8 cellular contexts compared by ENCODE assay signal in the genomic region with DNA sequence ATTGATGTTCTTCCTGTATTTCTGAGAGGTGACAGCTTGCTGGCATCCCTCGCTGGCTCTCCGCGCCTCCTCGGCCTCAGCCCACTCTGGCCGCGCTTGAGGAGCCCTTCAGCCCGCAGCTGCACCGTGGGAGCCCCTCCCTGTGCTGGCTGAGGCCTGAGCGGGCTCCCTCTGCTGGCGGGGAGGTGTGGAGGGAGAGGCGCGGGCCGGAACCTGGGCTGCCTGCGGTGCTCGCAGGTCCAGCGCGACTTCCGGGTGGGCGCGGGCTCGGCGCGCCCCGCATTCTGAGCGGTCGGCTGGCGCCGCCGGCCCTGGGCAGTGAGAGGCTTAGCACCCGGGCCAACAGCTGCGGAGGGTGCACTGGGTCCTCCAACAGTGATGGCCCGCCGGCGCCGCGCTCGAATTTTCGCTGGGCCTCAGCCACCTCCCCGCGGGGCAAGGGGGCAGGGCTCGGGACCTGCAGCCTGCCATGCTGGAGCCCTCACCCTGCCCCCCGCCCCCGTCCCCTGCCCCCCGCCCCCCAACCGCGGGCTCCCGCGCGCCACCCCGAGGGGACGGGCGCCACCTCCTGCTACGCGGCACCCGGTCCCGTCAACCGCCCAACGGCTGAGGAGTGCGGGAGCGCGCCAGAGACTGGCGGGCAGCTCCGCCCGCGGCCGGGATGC.
DNase-seq lines count a peak whose midpoint lies in the region; ATAC-seq, FAIRE-seq and TF ChIP-seq lines count a peak whose summit lies in the region.
"Not testable (repeated sequence)": the region's sequence is repeated elsewhere in the genome, so short reads cannot be mapped to it uniquely, and the experiment has no call there.

No MANE protein-coding gene starts in this region.

- not testable (repeated sequence) for H4K20me1 ChIP-seq in astrocyte (ENCODE audit: insufficient read depth, low read length); smooth muscle cell (ENCODE audit: low read depth)

- not testable (repeated sequence) for BruUV-seq in Calu3 (replicated peaks; lab: Mats Ljungman, UMichigan)

- ATAC-seq in T-helper 17 cell, result peak; percentile 66
- peak; percentile 30 to 59 for ATAC-seq in naive thymus-derived CD8-positive, alpha-beta T cell

- not testable (repeated sequence) for TF ChIP-seq POLR2A in esophagus muscularis mucosa (IDR thresholded peaks at IDR 0.05; ENCODE audit: low read depth)

- H3K9me3 Mint-ChIP-seq in Calu3 (ENCODE audit: low read depth, unreplicated experiment); astrocyte (ENCODE audit: unreplicated experiment); naive thymus-derived CD8-positive, alpha-beta T cell: not testable (repeated sequence)

- not testable (repeated sequence) for H3K36me3 Mint-ChIP-seq in Calu3 (ENCODE audit: insufficient read depth, unreplicated experiment); T-helper 17 cell (ENCODE audit: low read depth); astrocyte (ENCODE audit: low read depth, unreplicated experiment); naive thymus-derived CD8-positive, alpha-beta T cell

- H3K4me3 Mint-ChIP-seq in Calu3 (ENCODE audit: low read depth, unreplicated experiment), result peak overlapping the region; percentile 59
- peak overlapping the region; percentile 74 for H3K4me3 Mint-ChIP-seq in T-helper 17 cell
- H3K4me3 Mint-ChIP-seq in astrocyte (ENCODE audit: unreplicated experiment); naive thymus-derived CD8-positive, alpha-beta T cell: not testable (repeated sequence)

- TF ChIP-seq EP300 in esophagus muscularis mucosa (IDR thresholded peaks at IDR 0.05), result not testable (repeated sequence)

- FAIRE-seq in astrocyte (lab: Jason Lieb, UNC), result not testable (repeated sequence)

- H3K9me3 ChIP-seq in HUES64 (ENCODE audit: insufficient read depth, low read depth, low read length); T-helper 17 cell (ENCODE audit: control insufficient read depth, low read length, poor library complexity, severe bottlenecking); astrocyte (ENCODE audit: insufficient read depth, low read depth, low read length); esophagus muscularis mucosa; iPS DF 6.9 (ENCODE audit: control insufficient read depth, insufficient read depth, low read length); smooth muscle cell (replicated peaks; ENCODE audit: low read depth): not testable (repeated sequence)

- peak overlapping the region; percentile 43; the same call in 1 of the 2 replicates for H3K4me3 ChIP-seq in HUES64 (ENCODE audit: low read length)
- not testable (repeated sequence) for H3K4me3 ChIP-seq in astrocyte (ENCODE audit: insufficient read depth, low read depth, low read length)
- peak overlapping the region; percentile 24 to 43 (median 30) for H3K4me3 ChIP-seq in esophagus muscularis mucosa
- peak overlapping the region; percentile 38; the same call in 1 of the 2 replicates for H3K4me3 ChIP-seq in iPS DF 6.9 (ENCODE audit: low read length)
- H3K4me3 ChIP-seq in smooth muscle cell, result peak overlapping the region; percentile 45

- intact Hi-C loops in Calu3 (cut with micrococcal nuclease; ENCODE audit: unreplicated experiment); esophagus muscularis mucosa (cut with DNase I): not testable (repeated sequence)

- H3K4me1 Mint-ChIP-seq in Calu3 (ENCODE audit: low read depth, unreplicated experiment); T-helper 17 cell; astrocyte (ENCODE audit: low read depth, unreplicated experiment); naive thymus-derived CD8-positive, alpha-beta T cell: not testable (repeated sequence)

- H3K4me1 ChIP-seq in HUES64 (ENCODE audit: insufficient read depth, low read length); astrocyte (ENCODE audit: insufficient read depth, low read length); esophagus muscularis mucosa; iPS DF 6.9 (ENCODE audit: control insufficient read depth, insufficient read depth, low read length); smooth muscle cell (ENCODE audit: low read depth): not testable (repeated sequence)

- H3K9ac ChIP-seq in HUES64 (ENCODE audit: low read depth, low read length); astrocyte (ENCODE audit: low read length); smooth muscle cell (ENCODE audit: low read depth): not testable (repeated sequence)

- H3K27me3 ChIP-seq in HUES64 (ENCODE audit: insufficient read depth, low read length); astrocyte (ENCODE audit: insufficient read depth, low read length); esophagus muscularis mucosa; iPS DF 6.9 (ENCODE audit: control insufficient read depth, insufficient read depth, low read length); smooth muscle cell (ENCODE audit: low read depth): not testable (repeated sequence)

- H3K27ac Mint-ChIP-seq in Calu3 (ENCODE audit: unreplicated experiment), result peak overlapping the region; percentile 44
- H3K27ac Mint-ChIP-seq in T-helper 17 cell; astrocyte (ENCODE audit: unreplicated experiment); naive thymus-derived CD8-positive, alpha-beta T cell: not testable (repeated sequence)

- DNase-seq in Calu3, result peak; percentile 6
- peak in 1 of 3 donors; percentile 18 for DNase-seq in T-helper 17 cell
- DNase-seq in astrocyte (ENCODE audit: low read depth), result peak; percentile 41
- DNase-seq in esophagus muscularis mucosa (ENCODE audit: extremely low spot score); iPS DF 6.9 (ENCODE audit: low read depth, low spot score); smooth muscle cell (lab: John Stamatoyannopoulos, UW; ENCODE audit: unreplicated experiment): not testable (repeated sequence)
- peak in 1 of 10 donors; percentile 53 for DNase-seq in naive thymus-derived CD8-positive, alpha-beta T cell

- not testable (repeated sequence) for H3K4me2 ChIP-seq in astrocyte (ENCODE audit: low read length); smooth muscle cell

- not testable (repeated sequence) for H2AFZ ChIP-seq in astrocyte (ENCODE audit: low read depth, low read length); smooth muscle cell (ENCODE audit: low read depth)

- H3K27me3 Mint-ChIP-seq in Calu3 (ENCODE audit: unreplicated experiment); T-helper 17 cell; astrocyte (ENCODE audit: low read depth, unreplicated experiment); naive thymus-derived CD8-positive, alpha-beta T cell: not testable (repeated sequence)

- CTCF ChIA-PET in Calu3 (lab: Charles Lee), result not testable (repeated sequence)

- not testable (repeated sequence) for H3K36me3 ChIP-seq in HUES64 (ENCODE audit: insufficient read depth, low read length); astrocyte (ENCODE audit: insufficient read depth, low read length); esophagus muscularis mucosa; iPS DF 6.9 (ENCODE audit: control insufficient read depth, insufficient read depth, low read length); smooth muscle cell (ENCODE audit: low read depth)

- not testable (repeated sequence) for TF ChIP-seq CTCF in Calu3 (IDR thresholded peaks at IDR 0.05; ENCODE audit: unreplicated experiment); astrocyte (IDR thresholded peaks at IDR 0.05; ENCODE audit: insufficient read depth, low read depth, low read length)
- TF ChIP-seq CTCF in esophagus muscularis mucosa (IDR thresholded peaks at IDR 0.05), result peak in 1 of 3 experiments; percentile 7
- peak; percentile 40 for TF ChIP-seq CTCF in smooth muscle cell (IDR thresholded peaks at IDR 0.05; ENCODE audit: borderline replicate concordance, insufficient read depth, poor library complexity, severe bottlenecking)

- WGBS in HUES64, result 91% methylated on average over 18 of the region's 66 CpGs
- no CpG with 5 or more reads among the region's 66 CpGs for WGBS in esophagus muscularis mucosa
- WGBS in iPS DF 6.9 (ENCODE audit: insufficient coverage, insufficient read length), result no CpG with 5 or more reads among the region's 66 CpGs
- WGBS in smooth muscle cell (ENCODE audit: low lambda C conversion rate), result 42% methylated on average over 8 of the region's 66 CpGs

- POLR2A ChIA-PET in naive thymus-derived CD8-positive, alpha-beta T cell (lab: Charles Lee), result not testable (repeated sequence)

- not testable (repeated sequence) for H3K27ac ChIP-seq in HUES64 (ENCODE audit: low read depth, low read length); astrocyte (ENCODE audit: low read depth, low read length); esophagus muscularis mucosa (replicated peaks in 1 of 4); iPS DF 6.9 (ENCODE audit: low read length); smooth muscle cell (ENCODE audit: low read depth)

- not testable (repeated sequence) for H3K79me2 ChIP-seq in astrocyte (ENCODE audit: insufficient read depth, low read length); smooth muscle cell (ENCODE audit: low read depth)

- H3F3A ChIP-seq in smooth muscle cell (ENCODE audit: low read depth), result not testable (repeated sequence)
